ENCODE assay signal across 2 cellular contexts in genomic region chr6:152313542-152314482, GRCh38.
TF ChIP-seq lines count a peak whose summit lies in the region.

No MANE protein-coding gene starts in this region.

TF ChIP-seq in IMR-90, 13 proteins besides CTCF, POLR2A, EP300 and RAD21 (continued from another document):
- TF ChIP-seq CEBPB (IDR thresholded peaks at IDR 0.05; ENCODE audit: low read depth, low read length) (peak; percentile 48), MAFK (IDR thresholded peaks at IDR 0.05; ENCODE audit: low read depth, low read length) (no peak)

TF ChIP-seq in endothelial cell of umbilical vein, 7 proteins besides CTCF, POLR2A, EP300 and RAD21 (continued from another document):
- TF ChIP-seq POLR2AphosphoS5 (IDR thresholded peaks at IDR 0.05; ENCODE audit: insufficient read depth, low read depth, low read length) (no peak), GATA2 (IDR thresholded peaks at IDR 0.05; ENCODE audit: insufficient read depth, insufficient read length, low read depth, low read length) (peak; percentile 74), MYC (IDR thresholded peaks at IDR 0.05; ENCODE audit: low read depth, low read length) (no peak), EZH2 (IDR thresholded peaks at IDR 0.05; ENCODE audit: borderline replicate concordance, low read depth, low read length, severe bottlenecking) (no peak), MAX (IDR thresholded peaks at IDR 0.05; ENCODE audit: insufficient read depth, insufficient read length) (no peak), FOS (IDR thresholded peaks at IDR 0.05; ENCODE audit: borderline replicate concordance, insufficient read depth, low read length) (peak; percentile 13)
